ENCODE assay signal across 17 cellular contexts in the genomic region with DNA sequence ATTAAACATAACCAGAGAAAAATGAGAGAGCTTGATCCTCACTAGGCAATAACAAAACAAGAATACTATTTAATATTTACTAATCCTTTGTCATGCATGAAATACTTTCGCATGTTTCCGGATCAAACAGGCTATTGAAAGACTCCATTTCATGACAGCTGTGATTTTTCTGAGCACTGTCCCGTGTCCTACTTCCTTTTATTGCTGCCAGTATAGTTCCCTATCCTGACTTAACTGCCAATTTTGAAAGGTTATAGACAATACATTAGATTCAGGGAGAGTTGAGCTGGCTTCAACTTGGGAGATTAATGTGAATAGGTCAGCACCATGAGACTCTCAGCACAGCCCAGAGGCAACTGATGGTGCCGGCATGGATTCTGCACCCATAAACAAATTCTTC.
DNase-seq lines count a peak whose midpoint lies in the region; ATAC-seq, FAIRE-seq and TF ChIP-seq lines count a peak whose summit lies in the region.
"Had no signal": no experiment of that assay in that cellular context is flagged by ENCODE, and none has a peak within 500 bp of the region (broad histone marks: within the 10 kb centered on the region; RNA-seq: fewer than 3 reads in every experiment).

No MANE protein-coding gene starts in this region.

- H3K4me1 Mint-ChIP-seq in activated B cell treated with CpG ODN at 0.5 μM for 24 hours = peaks cover 52% of the 10 kb centered on the region
- H3K4me1 Mint-ChIP-seq in activated T-helper 1 cell treated with anti-CD3 and anti-CD28 coated beads, Interleukin-12 subunit alpha, Interleukin-12 subunit beta, Interleukin-2, Interleukin-4 antibody, amounts not matched to agents 30 ng/mL and 10 ng/mL and 1 ng/mL, durations not matched to agents 14 hours and 24 hours and 36 hours (ENCODE audit: low read depth) = no peaks in the 10 kb centered on the region

- no peaks in the 10 kb centered on the region for H3K9me3 Mint-ChIP-seq in activated B cell treated with CpG ODN at 0.5 μM for 24 hours
- no peaks in the 10 kb centered on the region for H3K9me3 Mint-ChIP-seq in activated T-helper 1 cell treated with anti-CD3 and anti-CD28 coated beads, Interleukin-12 subunit alpha, Interleukin-12 subunit beta, Interleukin-2, Interleukin-4 antibody, amounts not matched to agents 30 ng/mL and 10 ng/mL and 1 ng/mL, durations not matched to agents 14 hours and 24 hours and 36 hours

- DNase-seq in DMS53 (lab: John Stamatoyannopoulos, UW) = peak; percentile 29
- DNase-seq in activated B cell treated with CpG ODN at 0.5 μM for 24 hours = no peak
- DNase-seq in pancreas = no peak
- DNase-seq in stimulated activated CD4-positive, alpha-beta T cell treated with anti-CD3 and anti-CD28 coated beads, Interleukin-1b, Interleukin-23, amount 100 ng/mL, for 48 hours = no peak
- DNase-seq in putamen (ENCODE audit: low spot score) = no peak
- no peak for DNase-seq in UCSD-AML1 (lab: John Stamatoyannopoulos, UW; ENCODE audit: unreplicated experiment)
- no peak for DNase-seq in activated T-helper 1 cell treated with anti-CD3 and anti-CD28 coated beads, Interleukin-12 subunit alpha, Interleukin-12 subunit beta, Interleukin-2, Interleukin-4 antibody, amounts not matched to agents 30 ng/mL and 10 ng/mL and 1 ng/mL, durations not matched to agents 14 hours and 24 hours and 36 hours (ENCODE audit: low spot score)
- DNase-seq: activated CD8-positive, alpha-beta memory T cell treated with anti-CD3 and anti-CD28 coated beads for 24 hours; activated effector memory CD4-positive, alpha-beta T cell treated with Interleukin-2 at 50 U/mL for 16 hours; AML-193; anterior cingulate cortex; DND-41; NCI-H1092; stimulated activated CD4-positive, alpha-beta T cell treated with anti-CD3 and anti-CD28 coated beads, Interleukin-15, amount 100 ng/mL, for 24 hours had no signal

- peak overlapping the region; percentile 62 for H3K4me3 Mint-ChIP-seq in activated B cell treated with CpG ODN at 0.5 μM for 24 hours
- no peak overlapping the region for H3K4me3 Mint-ChIP-seq in activated T-helper 1 cell treated with anti-CD3 and anti-CD28 coated beads, Interleukin-12 subunit alpha, Interleukin-12 subunit beta, Interleukin-2, Interleukin-4 antibody, amounts not matched to agents 30 ng/mL and 10 ng/mL and 1 ng/mL, durations not matched to agents 14 hours and 24 hours and 36 hours

- no peak for TF ChIP-seq CTCF in activated B cell treated with CpG ODN at 0.5 μM for 24 hours (IDR thresholded peaks at IDR 0.05)
- no peak for TF ChIP-seq CTCF in pancreas (IDR thresholded peaks at IDR 0.05)

- intact Hi-C loops in activated B cell treated with CpG ODN at 0.5 μM for 24 hours (cut with micrococcal nuclease) (loop anchor here (5.0 kb wide), 1 partner anchor 287 kb away; no protein-coding TSS in a partner anchor), pancreas (cut with DNase I) (no loop called here)
- intact Hi-C loops in activated T-helper 1 cell treated with anti-CD3 and anti-CD28 coated beads, Interleukin-12 subunit alpha, Interleukin-12 subunit beta, Interleukin-2, Interleukin-4 antibody, amounts not matched to agents 30 ng/mL and 10 ng/mL and 1 ng/mL, durations not matched to agents 14 hours and 24 hours and 36 hours (cut with micrococcal nuclease) = no loop called here

- no peak overlapping the region for H3K4me3 ChIP-seq in pancreas
- H3K4me3 ChIP-seq: hepatocyte, SJSA1 had no signal

- no peaks in the 10 kb centered on the region for H3K27me3 Mint-ChIP-seq in activated B cell treated with CpG ODN at 0.5 μM for 24 hours
- no peaks in the 10 kb centered on the region for H3K27me3 Mint-ChIP-seq in activated T-helper 1 cell treated with anti-CD3 and anti-CD28 coated beads, Interleukin-12 subunit alpha, Interleukin-12 subunit beta, Interleukin-2, Interleukin-4 antibody, amounts not matched to agents 30 ng/mL and 10 ng/mL and 1 ng/mL, durations not matched to agents 14 hours and 24 hours and 36 hours (ENCODE audit: insufficient read depth)

- no peaks in the 10 kb centered on the region for H3K36me3 ChIP-seq in pancreas
- H3K36me3 ChIP-seq: SJSA1 had no signal

- H3K4me1 ChIP-seq in pancreas = peaks cover 0 to 3% (median 0%) of the 10 kb centered on the region in 3 donors
- H3K4me1 ChIP-seq: SJSA1 had no signal

- H3K27ac Mint-ChIP-seq in activated B cell treated with CpG ODN at 0.5 μM for 24 hours = peak overlapping the region; percentile 91
- H3K27ac Mint-ChIP-seq in activated T-helper 1 cell treated with anti-CD3 and anti-CD28 coated beads, Interleukin-12 subunit alpha, Interleukin-12 subunit beta, Interleukin-2, Interleukin-4 antibody, amounts not matched to agents 30 ng/mL and 10 ng/mL and 1 ng/mL, durations not matched to agents 14 hours and 24 hours and 36 hours = no peak overlapping the region

- CTCF ChIA-PET in activated B cell treated with CpG ODN at 0.5 μM for 24 hours (lab: Charles Lee) = no interaction called here

- H3K36me3 Mint-ChIP-seq in activated B cell treated with CpG ODN at 0.5 μM for 24 hours (ENCODE audit: low read depth) = peaks cover 43% of the 10 kb centered on the region
- H3K36me3 Mint-ChIP-seq in activated T-helper 1 cell treated with anti-CD3 and anti-CD28 coated beads, Interleukin-12 subunit alpha, Interleukin-12 subunit beta, Interleukin-2, Interleukin-4 antibody, amounts not matched to agents 30 ng/mL and 10 ng/mL and 1 ng/mL, durations not matched to agents 14 hours and 24 hours and 36 hours (ENCODE audit: low read depth) = no peaks in the 10 kb centered on the region

- no peak for FAIRE-seq in pancreas (lab: Jason Lieb, UNC)

- POLR2A ChIA-PET in activated B cell treated with CpG ODN at 0.5 μM for 24 hours (lab: Charles Lee) = no interaction called here

- H3K9me3 ChIP-seq in pancreas = no peaks in the 10 kb centered on the region
- H3K9me3 ChIP-seq: SJSA1 had no signal

- ATAC-seq in HG02938 (IDR thresholded peaks at IDR 0.05; ENCODE audit: unreplicated experiment) (peak; percentile 55), activated B cell treated with CpG ODN at 0.5 μM for 24 hours (ENCODE audit: low read depth) (peak; percentile 89), pancreas (peak in 3 of 4 donors; percentile 17 to 63 (median 54))

- H3K27me3 ChIP-seq in pancreas = no peaks in the 10 kb centered on the region
- H3K27me3 ChIP-seq: hepatocyte, SJSA1 had no signal

- peak overlapping the region in 1 of 4 donors; percentile 17 for H3K27ac ChIP-seq in pancreas
- H3K27ac ChIP-seq: hepatocyte, SJSA1 had no signal

- 42 to 46% methylated on average over 4 of the region's 4 CpGs for WGBS in pancreas, 2 donors
